2 cellular contexts compared by ENCODE assay signal in the genomic region with DNA sequence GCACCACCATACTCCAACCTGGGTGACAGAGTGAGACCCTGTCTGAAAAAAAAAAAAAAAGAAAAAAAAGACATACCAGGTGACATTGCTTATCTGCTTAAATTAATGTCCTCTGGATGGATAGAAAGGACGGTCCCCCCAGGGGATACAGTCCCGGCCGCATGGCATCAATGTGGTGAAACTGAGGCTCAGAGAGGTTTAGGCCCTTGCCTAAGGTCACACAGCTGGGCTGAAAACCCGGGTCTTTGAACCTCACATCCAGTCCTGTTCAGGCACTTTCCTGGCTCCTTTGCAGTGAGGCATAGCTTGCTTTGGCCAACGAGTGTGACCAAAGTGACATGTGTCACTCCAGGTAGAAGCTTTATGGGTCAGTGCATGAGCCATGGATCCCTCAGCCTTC.
A peak's percentile ranks its signal among the peaks of the same experiment; 100 is the strongest.
TF ChIP-seq lines count a peak whose summit lies in the region.

No MANE protein-coding gene starts in this region.

TF ChIP-seq in K562, 482 proteins besides CTCF, POLR2A, EP300 and RAD21:
- peak; percentile 73 for TF ChIP-seq RBM25 (IDR thresholded peaks at IDR 0.05; ENCODE audit: low read depth, low read length, severe bottlenecking)
- TF ChIP-seq ADNP (tag; IDR thresholded peaks at IDR 0.05): peak; percentile 37; the same call in 1 of the 2 replicates
- 0 out of 2 replicates have a peak, but pooled peaks have one; percentile 21 for TF ChIP-seq HDAC2 (IDR thresholded peaks at IDR 0.05)
- TF ChIP-seq ZFP36 (IDR thresholded peaks at IDR 0.05; ENCODE audit: low read depth, low read length, partially characterized antibody): peak; percentile 50
- 0 out of 4 replicates have a peak, but pooled peaks of 1 of the 2 experiments have one; percentile 13 for TF ChIP-seq KDM1A (IDR thresholded peaks at IDR 0.05)
- peak; percentile 34 for TF ChIP-seq BRD9 (IDR thresholded peaks at IDR 0.05; ENCODE audit: low read depth, partially characterized antibody)
TF ChIP-seq in K562: peak in this region for 6; not testable (repeated sequence) for 476.

TF ChIP-seq in HepG2, 621 proteins besides CTCF, POLR2A, EP300 and RAD21:
- TF ChIP-seq ZNF768 (CRISPR knock-in tag; IDR thresholded peaks at IDR 0.05): peak; percentile 94
